ENCODE assay signal across 8 cellular contexts in genomic region chr16:48164907-48165715, GRCh38. TPM values are rescaled to one million over a fixed set of nuclear protein-coding genes. Genes with fewer than 3 reads are reported as not detected.
A peak's percentile ranks its signal among the peaks of the same experiment; 100 is the strongest.
DNase-seq lines count a peak whose midpoint lies in the region; ATAC-seq and TF ChIP-seq lines count a peak whose summit lies in the region.

No MANE protein-coding gene starts in this region.

- H3K36me3 ChIP-seq in HUES64 (ENCODE audit: insufficient read depth, low read length) (no peaks in the 10 kb centered on the region), suprapubic skin (no peaks in the 10 kb centered on the region)

- TF ChIP-seq CTCF in suprapubic skin (IDR thresholded peaks at IDR 0.05): peak; percentile 41 to 78

- H3K4me3 ChIP-seq in HUES64 (ENCODE audit: low read length) (no peak overlapping the region), suprapubic skin (no peak overlapping the region)

- H3K27ac ChIP-seq in HUES64 (ENCODE audit: low read depth, low read length): peak overlapping the region; percentile 5; the same call in 1 of the 2 replicates
- H3K27ac ChIP-seq in suprapubic skin: no peak overlapping the region

- TF ChIP-seq POLR2A in suprapubic skin (IDR thresholded peaks at IDR 0.05): no peak

- H3K9ac ChIP-seq in HUES64 (ENCODE audit: low read depth, low read length): no peak overlapping the region

- ATAC-seq in GM21390 (IDR thresholded peaks at IDR 0.05; ENCODE audit: unreplicated experiment): peak; percentile 89

- H3K4me1 ChIP-seq in HUES64 (ENCODE audit: insufficient read depth, low read length): 0 out of 2 replicates have a peak, but pooled peaks cover 8% of the 10 kb centered on the region
- peaks cover 6% of the 10 kb centered on the region for H3K4me1 ChIP-seq in suprapubic skin

- DNase-seq in CMK (ENCODE audit: low read depth) (peak; percentile 29), SHP77 (lab: John Stamatoyannopoulos, UW) (peak; percentile 65 to 82), foreskin melanocyte (peak; percentile 77), nucleus accumbens (lab: John Stamatoyannopoulos, UW) (peak in 50 of 56 donors; percentile 17 to 86 (median 50)), suprapubic skin (ENCODE audit: low spot score in 2 of 2) (peak; percentile 74 to 86)
- DNase-seq in activated effector memory CD4-positive, alpha-beta T cell treated with anti-CD3 and anti-CD28 coated beads, Interleukin-2, amount 50 U/mL, for 16 hours: peak; percentile 89

- no peaks in the 10 kb centered on the region for H3K9me3 ChIP-seq in HUES64 (ENCODE audit: insufficient read depth, low read depth, low read length)
- H3K9me3 ChIP-seq in suprapubic skin: no peaks in the 10 kb centered on the region

- no peak for TF ChIP-seq EP300 in suprapubic skin (IDR thresholded peaks at IDR 0.05)

- 44% methylated on average over 16 of the region's 16 CpGs for WGBS in HUES64
- WGBS in suprapubic skin: 29% methylated on average over 16 of the region's 16 CpGs

- no peaks in the 10 kb centered on the region for H3K27me3 ChIP-seq in HUES64 (ENCODE audit: insufficient read depth, low read length)
- no peaks in the 10 kb centered on the region for H3K27me3 ChIP-seq in suprapubic skin

RNA-seq across cellular contexts. Expression of gene ABCC12, which starts 9.3 kb away (rescaled TPM):
- polyA plus RNA-seq in HUES64 (2013, experiment 1 of 2): not detected
- polyA plus RNA-seq in HUES64 (2013, experiment 2 of 2): not detected
- total RNA-seq in suprapubic skin: not detected

Comparison
In these comparisons a context has a peak if more than half of its experiments do, and no peak if none do; other contexts are left out.
1. DNase-seq: peak in every context shown above with its lines; median percentile 89 in activated effector memory CD4-positive, alpha-beta T cell treated with anti-CD3 and anti-CD28 coated beads, Interleukin-2, amount 50 U/mL, for 16 hours; 80 in suprapubic skin; 77 in foreskin melanocyte; 74 in SHP77; 50 in nucleus accumbens; 29 in CMK.